ENCODE assay signal across 9 cellular contexts in genomic region chr17:74417178-74418045, GRCh38. TPM values are rescaled to one million over a fixed set of nuclear protein-coding genes. Genes with fewer than 3 reads are reported as not detected.
DNase-seq lines count a peak whose midpoint lies in the region; ATAC-seq and TF ChIP-seq lines count a peak whose summit lies in the region.
"Had no signal": no experiment of that assay in that cellular context is flagged by ENCODE, and none has a peak within 500 bp of the region (broad histone marks: within the 10 kb centered on the region; RNA-seq: fewer than 3 reads in every experiment).

No MANE protein-coding gene starts in this region.

- no peak overlapping the region for H3K4me3 Mint-ChIP-seq in endothelial cell (ENCODE audit: unreplicated experiment)

- peaks cover 5% of the 10 kb centered on the region for H3K27me3 Mint-ChIP-seq in endothelial cell (ENCODE audit: unreplicated experiment)

- H3K4me1 ChIP-seq in lower lobe of right lung, result no peaks in the 10 kb centered on the region
- no peaks in the 10 kb centered on the region for H3K4me1 ChIP-seq in aorta (ENCODE audit: control insufficient read depth in 1 of 2, insufficient read depth in 2 of 2, low read length in 2 of 2)

- no peak for TF ChIP-seq CTCF in GM10248 (IDR thresholded peaks at IDR 0.05; ENCODE audit: control extremely low read depth, extremely low read depth, low read depth, missing control alignments)
- no peak for TF ChIP-seq CTCF in lower lobe of right lung (IDR thresholded peaks at IDR 0.05)
- TF ChIP-seq CTCF in endothelial cell (IDR thresholded peaks at IDR 0.05; ENCODE audit: unreplicated experiment), result no peak

- H3K4me3 ChIP-seq in lower lobe of right lung (no peak overlapping the region), aorta (ENCODE audit: low read length in 2 of 2) (no peak overlapping the region)

- H3K27me3 ChIP-seq in lower lobe of right lung (ENCODE audit: low read depth), result no peaks in the 10 kb centered on the region
- H3K27me3 ChIP-seq in aorta (ENCODE audit: control insufficient read depth in 1 of 2, insufficient read depth in 2 of 2, low read length in 1 of 2), result no peaks in the 10 kb centered on the region

- ATAC-seq in GM21825 (IDR thresholded peaks at IDR 0.05; ENCODE audit: unreplicated experiment), result peak; percentile 68
- peak; percentile 39 to 63 for ATAC-seq in lower lobe of right lung
- ATAC-seq in aorta (ENCODE audit: low FRiP score), result no peak

- CTCF ChIA-PET in GM10248 (lab: Yijun Ruan, JAX), result interaction anchor here (1.2 to 2.0 kb wide), 6 partner anchors 13 to 115 kb away, joined by 4 to 9 read pairs (median 5); partner anchors contain the start of gene GPR142

- no peak overlapping the region for H3K27ac Mint-ChIP-seq in endothelial cell (ENCODE audit: unreplicated experiment)

- WGBS in aorta, 2 donors, result 83 to 85% methylated on average over 12 of the region's 12 CpGs

- intact Hi-C loops in lower lobe of right lung (cut with DNase I), result no loop called here
- intact Hi-C loops in aorta (cut with DNase I), result loop anchor here in 1 of 2 donors (5.0 kb wide), 1 partner anchor 40 kb away; no protein-coding TSS in a partner anchor

- H3K4me1 Mint-ChIP-seq in endothelial cell (ENCODE audit: unreplicated experiment), result no peaks in the 10 kb centered on the region

- POLR2A ChIA-PET in GM10248 (lab: Yijun Ruan, JAX), result interaction anchor here (0.7 kb wide), 1 partner anchor 1020 kb away, joined by 3 read pairs; no protein-coding TSS in a partner anchor

- no peaks in the 10 kb centered on the region for H3K36me3 Mint-ChIP-seq in endothelial cell (ENCODE audit: low read depth, unreplicated experiment)

- H3K9me3 ChIP-seq in lower lobe of right lung, result no peaks in the 10 kb centered on the region
- H3K9me3 ChIP-seq in aorta (ENCODE audit: control insufficient read depth, low read length), result no peaks in the 10 kb centered on the region
- H3K9me3 ChIP-seq: neutrophil had no signal

- H3K9me3 Mint-ChIP-seq in endothelial cell (ENCODE audit: unreplicated experiment), result no peaks in the 10 kb centered on the region

- peak; percentile 80 for DNase-seq in GM10248 (ENCODE audit: extremely low spot score)
- peak; percentile 72 for DNase-seq in NCI-H526 treated with DMSO at 0.1 percent for 48 hours (lab: John Stamatoyannopoulos, UW)
- no peak for DNase-seq in lower lobe of right lung
- no peak for DNase-seq in endothelial cell (ENCODE audit: low spot score)
- DNase-seq in KG1 (lab: John Stamatoyannopoulos, UW), result no peak
- DNase-seq in aorta, result no peak
- DNase-seq in SKM-1 treated with dmso at 0.1 percent for 144 hours (lab: John Stamatoyannopoulos, UW; ENCODE audit: unreplicated experiment), result no peak

- H3K36me3 ChIP-seq in lower lobe of right lung (no peaks in the 10 kb centered on the region), aorta (ENCODE audit: control insufficient read depth in 1 of 2, insufficient read depth in 2 of 2, low read length in 1 of 2) (no peaks in the 10 kb centered on the region)
- H3K36me3 ChIP-seq: neutrophil had no signal

- no peak overlapping the region for H3K27ac ChIP-seq in lower lobe of right lung
- H3K27ac ChIP-seq in aorta (ENCODE audit: low read depth in 1 of 2, low read length in 2 of 2), result no peak overlapping the region
- H3K27ac ChIP-seq: neutrophil had no signal

RNA-seq across cellular contexts. Expression of gene GPRC5C, which starts 14.5 kb away (rescaled TPM):
- total RNA-seq in lower lobe of right lung (58.2 TPM), endothelial cell (ENCODE audit: unreplicated experiment) (24.7 TPM), aorta (10 to 100 TPM; 43.6 to 51.7 TPM)
- polyA plus RNA-seq in aorta, result 10 to 100 TPM; 31.6 to 59.4 TPM

RNA-seq across cellular contexts. Expression of gene CD300A, which starts 49.0 kb away (rescaled TPM):
- total RNA-seq in lower lobe of right lung, result 27.8 TPM
- not detected for total RNA-seq in endothelial cell (ENCODE audit: unreplicated experiment)
- total RNA-seq in aorta, result 10 to 100 TPM; 10.3 to 10.4 TPM
- 1 to 10 TPM; 2.6 to 9.1 TPM for polyA plus RNA-seq in aorta

RNA-seq across cellular contexts. Expression of gene GPR142, which starts 50.1 kb away (rescaled TPM):
- not detected for total RNA-seq in lower lobe of right lung
- 0.18 TPM for total RNA-seq in endothelial cell (ENCODE audit: unreplicated experiment)
- total RNA-seq in aorta, result 1 to 10 TPM in 1 of 2 donors, not detected in 1; 2.1 TPM
- not detected for polyA plus RNA-seq in aorta

RNA-seq across cellular contexts. Expression of gene BTBD17, which starts 55.7 kb away (rescaled TPM):
- not detected for total RNA-seq in lower lobe of right lung
- 2.7 TPM for total RNA-seq in endothelial cell (ENCODE audit: unreplicated experiment)
- not detected for total RNA-seq in aorta
- not detected for polyA plus RNA-seq in aorta

Comparison
In these comparisons a context has a peak if more than half of its experiments do, and no peak if none do; other contexts are left out.
1. DNase-seq: peak in GM10248 (single experiment) and NCI-H526 treated with DMSO at 0.1 percent for 48 hours (single experiment); none in lower lobe of right lung (single experiment), endothelial cell (single experiment), KG1 (single experiment), aorta (0 of 2) and SKM-1 treated with dmso at 0.1 percent for 144 hours (single experiment).
2. RNA of gene CD300A, which starts 49.0 kb away (total RNA-seq): 27.8 TPM in lower lobe of right lung (single experiment) and 10.3 to 10.4 TPM in aorta; not detected in endothelial cell (single experiment); every median in the first group is over 10 times any median in the second.